ENCODE assay signal across 23 cellular contexts in genomic region chr3:170102421-170102820, GRCh38.
"Had no signal": no experiment of that assay in that cellular context is flagged by ENCODE, and none has a peak within 500 bp of the region (broad histone marks: within the 10 kb centered on the region; RNA-seq: fewer than 3 reads in every experiment).

No MANE protein-coding gene starts in this region.

- H3K9me3 Mint-ChIP-seq: activated CD8-positive, alpha-beta T cell treated with anti-CD3 and anti-CD28 coated beads for 36 hours; activated naive CD4-positive, alpha-beta T cell treated with anti-CD3 and anti-CD28 coated beads, Interleukin-2, amount 50 U/mL, for 24 hours had no signal

- H3K4me3 ChIP-seq: breast epithelium, MG63 had no signal

- H3K27me3 ChIP-seq: breast epithelium, MG63 had no signal

- H3K9me3 ChIP-seq: breast epithelium, MG63 had no signal

- H3K27me3 Mint-ChIP-seq: activated CD8-positive, alpha-beta T cell treated with anti-CD3 and anti-CD28 coated beads for 36 hours; activated naive CD4-positive, alpha-beta T cell treated with anti-CD3 and anti-CD28 coated beads, Interleukin-2, amount 50 U/mL, for 24 hours had no signal

- H3K4me1 ChIP-seq: breast epithelium had no signal

- H3K36me3 ChIP-seq: breast epithelium had no signal

- DNase-seq: activated CD4-positive, alpha-beta T cell treated with anti-CD3 and anti-CD28 coated beads, Interleukin-2, amount 50 U/mL, for 1 hour; activated CD4-positive, CD25-positive, alpha-beta regulatory T cell; activated CD8-positive, alpha-beta memory T cell treated with anti-CD3 and anti-CD28 coated beads, Interleukin-2, amount 50 U/mL, for 48 hours; activated CD8-positive, alpha-beta T cell treated with anti-CD3 and anti-CD28 coated beads for 36 hours; activated naive CD4-positive, alpha-beta T cell; activated T-cell treated with anti-CD3 and anti-CD28 coated beads, Interleukin-2, amount 50 U/mL, for 48 hours; caudate nucleus; MG63; MV-4-11; NCI-H1092 treated with DMSO at 0.1 percent for 48 hours; NCI-H1417 treated with DMSO at 0.1 percent for 48 hours; NCI-H1694 treated with DMSO at 0.1 percent for 48 hours; NCI-H2029 treated with DMSO at 0.1 percent for 48 hours; NCI-H345; NCI-H510A; NCI-H526 treated with DMSO at 0.1 percent for 48 hours; NCI-H82; SIG-M5; T-helper 2 cell; T1000 had no signal

- H3K27ac Mint-ChIP-seq: activated CD8-positive, alpha-beta T cell treated with anti-CD3 and anti-CD28 coated beads for 36 hours; activated naive CD4-positive, alpha-beta T cell treated with anti-CD3 and anti-CD28 coated beads, Interleukin-2, amount 50 U/mL, for 24 hours had no signal

- ATAC-seq: activated CD8-positive, alpha-beta T cell treated with anti-CD3 and anti-CD28 coated beads for 36 hours had no signal

- H3K4me3 Mint-ChIP-seq: activated CD8-positive, alpha-beta T cell treated with anti-CD3 and anti-CD28 coated beads for 36 hours; activated naive CD4-positive, alpha-beta T cell treated with anti-CD3 and anti-CD28 coated beads, Interleukin-2, amount 50 U/mL, for 24 hours had no signal

- H3K27ac ChIP-seq: breast epithelium, VCaP had no signal
